ENCODE assay signal across 28 cellular contexts in the genomic region with DNA sequence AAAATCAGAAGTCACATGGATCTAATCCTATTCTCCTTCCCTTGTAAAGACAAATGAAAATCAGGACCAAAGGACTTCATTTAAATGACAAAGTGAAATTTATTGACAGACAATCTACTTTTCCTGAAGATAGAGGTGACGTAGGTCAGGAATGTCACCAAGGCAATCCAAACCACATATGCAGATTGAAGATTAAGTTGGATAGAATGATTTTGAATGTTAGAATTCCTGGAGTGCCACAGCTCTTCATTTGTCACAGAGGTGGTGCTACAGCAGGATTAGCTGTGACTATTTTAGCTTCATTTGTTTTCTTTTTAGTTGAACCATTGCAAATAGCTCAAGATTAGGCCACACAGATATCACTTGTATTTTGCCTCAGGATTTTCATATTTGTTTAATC.
"Had no signal": no experiment of that assay in that cellular context is flagged by ENCODE, and none has a peak within 500 bp of the region (broad histone marks: within the 10 kb centered on the region; RNA-seq: fewer than 3 reads in every experiment).

No MANE protein-coding gene starts in this region.

- H3K9me3 Mint-ChIP-seq: mesothelial cell of epicardium, type B pancreatic cell had no signal

- H3K36me3 ChIP-seq: esophagus squamous epithelium, lower lobe of right lung, prostate gland, right atrium auricular region, sigmoid colon, tibial artery had no signal

- ATAC-seq: left ventricle myocardium superior; lower lobe of right lung; mucosa of descending colon; natural killer cell treated with Interleukin-12 subunit alpha and Interleukin-12 subunit beta and Interleukin-15 and Interleukin-18, amount 100 ng/mL, for 72 hours had no signal

- FAIRE-seq: keratinocyte had no signal

- H3K27me3 Mint-ChIP-seq: naive B cell; natural killer cell treated with Interleukin-12 subunit alpha and Interleukin-12 subunit beta and Interleukin-15 and Interleukin-18, amount 100 ng/mL, for 72 hours; type B pancreatic cell had no signal

- H3K27ac Mint-ChIP-seq: mesothelial cell of epicardium; naive B cell; natural killer cell treated with Interleukin-12 subunit alpha and Interleukin-12 subunit beta and Interleukin-15 and Interleukin-18, amount 100 ng/mL, for 72 hours; type B pancreatic cell had no signal

- H3K4me1 ChIP-seq: esophagus squamous epithelium, lower lobe of right lung, prostate gland, right atrium auricular region, sigmoid colon, testis, tibial artery had no signal

- H3K4me1 Mint-ChIP-seq: mesothelial cell of epicardium, naive B cell, neural crest cell had no signal

- DNase-seq: dermis blood vessel endothelial cell; effector memory CD4-positive, alpha-beta T cell; erythroblast; esophagus squamous epithelium; hypothalamus; left ventricle myocardium superior; lower lobe of right lung; mucosa of descending colon; naive B cell; nucleus accumbens; sigmoid colon; stimulated activated CD4-positive, alpha-beta T cell treated with anti-CD3 and anti-CD28 coated beads, Interleukin-12 subunit alpha, Interleukin-12 subunit beta, amount 100 ng/mL, for 4 hours; stimulated activated CD4-positive, alpha-beta T cell treated with anti-CD3 and anti-CD28 coated beads, Interleukin-1b, Interleukin-23, amount 100 ng/mL, for 48 hours; stimulated activated CD4-positive, alpha-beta T cell treated with anti-CD3 and anti-CD28 coated beads, Interleukin-4, amount 100 ng/mL, for 1 hour; stimulated activated CD8-positive, alpha-beta memory T cell treated with anti-CD3 and anti-CD28 coated beads, Interleukin-4, amount 100 ng/mL, for 48 hours; stimulated activated naive CD4-positive, alpha-beta T cell treated with Interleukin-2 at 50 U/mL for 16 hours; substantia nigra; testis; tibial artery had no signal

- H3K27me3 ChIP-seq: esophagus squamous epithelium, right atrium auricular region, sigmoid colon, testis, tibial artery had no signal

- H3K36me3 Mint-ChIP-seq: mesothelial cell of epicardium; naive B cell; natural killer cell treated with Interleukin-12 subunit alpha and Interleukin-12 subunit beta and Interleukin-15 and Interleukin-18, amount 100 ng/mL, for 72 hours; type B pancreatic cell had no signal

- H3K4me3 Mint-ChIP-seq: mesothelial cell of epicardium; naive B cell; natural killer cell treated with Interleukin-12 subunit alpha and Interleukin-12 subunit beta and Interleukin-15 and Interleukin-18, amount 100 ng/mL, for 72 hours; neural crest cell; type B pancreatic cell had no signal

- H3K9me3 ChIP-seq: esophagus squamous epithelium, lower lobe of right lung, mucosa of descending colon, prostate gland, right atrium auricular region, sigmoid colon, testis, tibial artery had no signal

- H3K27ac ChIP-seq: coronary artery, esophagus squamous epithelium, lower lobe of right lung, prostate gland, right atrium auricular region, sigmoid colon, skin epidermis, testis, tibial artery had no signal

- H3K4me3 ChIP-seq: coronary artery, esophagus squamous epithelium, lower lobe of right lung, mucosa of descending colon, prostate gland, right atrium auricular region, sigmoid colon, skin epidermis, testis, tibial artery had no signal
